9 cellular contexts compared by ENCODE assay signal in the genomic region with DNA sequence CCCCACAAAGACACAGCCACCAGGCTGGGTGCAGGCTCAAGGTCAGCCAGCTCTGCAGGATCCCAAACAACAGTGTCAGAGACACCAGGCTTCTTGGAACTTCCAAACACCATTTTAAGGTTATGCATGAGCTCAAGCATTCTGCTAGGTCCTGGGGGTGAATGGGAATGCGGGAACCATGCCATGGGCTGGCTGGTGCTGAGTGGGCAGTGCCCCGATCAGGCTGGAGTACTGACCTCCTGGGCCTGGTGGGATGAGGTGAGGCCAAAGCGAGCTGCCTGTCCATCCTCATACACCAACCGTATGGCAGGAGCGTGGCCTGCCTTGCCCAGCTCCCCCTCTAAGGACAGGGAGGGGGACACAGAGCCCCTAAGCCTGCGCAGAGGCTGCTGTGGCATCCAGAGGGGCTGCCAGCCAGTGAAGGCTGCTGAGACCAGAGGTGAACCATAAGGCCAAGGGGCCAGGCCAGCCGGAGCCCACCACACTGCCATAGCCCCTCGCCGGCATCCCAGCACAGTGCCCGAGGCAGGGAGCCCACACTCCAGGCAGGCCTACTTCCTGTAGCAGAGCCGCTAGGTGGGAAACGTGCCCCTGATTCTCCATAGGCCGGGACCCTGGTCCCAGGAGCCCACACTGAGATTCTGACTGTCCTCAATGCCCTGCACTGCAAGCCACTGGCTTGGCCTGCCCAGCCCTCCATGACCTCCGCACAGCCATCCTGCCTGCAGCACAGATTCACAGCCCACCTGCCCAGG.
DNase-seq lines count a peak whose midpoint lies in the region; ATAC-seq, FAIRE-seq and TF ChIP-seq lines count a peak whose summit lies in the region.
"Had no signal": no experiment of that assay in that cellular context is flagged by ENCODE, and none has a peak within 500 bp of the region (broad histone marks: within the 10 kb centered on the region; RNA-seq: fewer than 3 reads in every experiment).

No MANE protein-coding gene starts in this region.

- CTCF ChIA-PET in activated CD8-positive, alpha-beta memory T cell treated with anti-CD3 and anti-CD28 coated beads, Interleukin-2, amount 10 ng/mL, durations not matched to agents 7 days and 5 days (lab: Charles Lee), result interaction anchor here (0.7 to 2.9 kb wide), 10 partner anchors 14 to 131 kb away, joined by 3 to 18 read pairs (median 6); no protein-coding TSS in a partner anchor

- TF ChIP-seq CTCF in colonic mucosa (IDR thresholded peaks at IDR 0.05) (no peak), upper lobe of left lung (IDR thresholded peaks at IDR 0.05) (no peak)

- H3K9ac ChIP-seq in colonic mucosa (ENCODE audit: low read depth in 2 of 2, low read length in 2 of 2), result peak overlapping the region; percentile 44 to 72
- peak overlapping the region; percentile 7 for H3K9ac ChIP-seq in mucosa of stomach (ENCODE audit: low read length)

- peak overlapping the region; percentile 97 for H3K27ac Mint-ChIP-seq in activated CD8-positive, alpha-beta memory T cell treated with anti-CD3 and anti-CD28 coated beads, Interleukin-2, amount 10 ng/mL, durations not matched to agents 7 days and 5 days

- no peak overlapping the region for H3K4me3 ChIP-seq in colonic mucosa
- no peak overlapping the region for H3K4me3 ChIP-seq in mucosa of stomach (ENCODE audit: low read length)
- peak overlapping the region in 1 of 4 donors; percentile 31 for H3K4me3 ChIP-seq in upper lobe of left lung
- H3K4me3 ChIP-seq: mucosa of descending colon had no signal

- H3K36me3 ChIP-seq in colonic mucosa (no peaks in the 10 kb centered on the region), mucosa of stomach (ENCODE audit: control insufficient read depth, insufficient read depth, low read length) (no peaks in the 10 kb centered on the region), upper lobe of left lung (no peaks in the 10 kb centered on the region)

- no peak for ATAC-seq in activated CD8-positive, alpha-beta memory T cell treated with anti-CD3 and anti-CD28 coated beads, Interleukin-2, amount 10 ng/mL, durations not matched to agents 7 days and 5 days
- no peak for ATAC-seq in upper lobe of left lung (ENCODE audit: low FRiP score in 2 of 2)
- no peak for ATAC-seq in GM19395 (IDR thresholded peaks at IDR 0.05; ENCODE audit: unreplicated experiment)

- FAIRE-seq in frontal cortex (lab: Jason Lieb, UNC), result no peak
- FAIRE-seq in GM12892 (lab: Jason Lieb, UNC), result no peak

- peak; percentile 41 for DNase-seq in activated CD8-positive, alpha-beta memory T cell treated with anti-CD3 and anti-CD28 coated beads, Interleukin-2, amount 10 ng/mL, durations not matched to agents 7 days and 5 days
- no peak for DNase-seq in activated CD8-positive, alpha-beta memory T cell treated with anti-CD3 and anti-CD28 coated beads, Interleukin-2, amount 50 U/mL, for 4 hours
- DNase-seq in colonic mucosa (no peak), upper lobe of left lung (peak in 1 of 2 donors; percentile 74), frontal cortex (ENCODE audit: low spot score in 2 of 2) (no peak), GM12892 (ENCODE audit: insufficient read length) (no peak)

- no peaks in the 10 kb centered on the region for H3K9me3 Mint-ChIP-seq in activated CD8-positive, alpha-beta memory T cell treated with anti-CD3 and anti-CD28 coated beads, Interleukin-2, amount 10 ng/mL, durations not matched to agents 7 days and 5 days (ENCODE audit: low read depth)

- no peak for TF ChIP-seq EP300 in upper lobe of left lung (IDR thresholded peaks at IDR 0.05)

- H3K27ac ChIP-seq in colonic mucosa (peak overlapping the region; percentile 92), upper lobe of left lung (peak overlapping the region; percentile 80 to 93 (median 90))

- peaks cover 44% of the 10 kb centered on the region for H3K4me1 ChIP-seq in colonic mucosa
- H3K4me1 ChIP-seq in mucosa of stomach (ENCODE audit: control insufficient read depth, insufficient read depth, low read length), result peaks cover 69% of the 10 kb centered on the region
- H3K4me1 ChIP-seq in upper lobe of left lung, result peaks cover 54 to 69% (median 65%) of the 10 kb centered on the region in 4 donors

- H3K9me3 ChIP-seq in colonic mucosa, result no peaks in the 10 kb centered on the region
- H3K9me3 ChIP-seq in mucosa of stomach (ENCODE audit: control insufficient read depth, low read length), result no peaks in the 10 kb centered on the region
- H3K9me3 ChIP-seq in upper lobe of left lung, result no peaks in the 10 kb centered on the region
- H3K9me3 ChIP-seq: mucosa of descending colon had no signal

- H3K27me3 Mint-ChIP-seq in activated CD8-positive, alpha-beta memory T cell treated with anti-CD3 and anti-CD28 coated beads, Interleukin-2, amount 10 ng/mL, durations not matched to agents 7 days and 5 days, result peaks cover 2% of the 10 kb centered on the region

- H3K4me3 Mint-ChIP-seq in activated CD8-positive, alpha-beta memory T cell treated with anti-CD3 and anti-CD28 coated beads, Interleukin-2, amount 10 ng/mL, durations not matched to agents 7 days and 5 days, result peak overlapping the region; percentile 90

- intact Hi-C loops in colonic mucosa (cut with DNase I), result no loop called here

- peaks cover 81% of the 10 kb centered on the region for H3K4me1 Mint-ChIP-seq in activated CD8-positive, alpha-beta memory T cell treated with anti-CD3 and anti-CD28 coated beads, Interleukin-2, amount 10 ng/mL, durations not matched to agents 7 days and 5 days

- H3K27me3 ChIP-seq in colonic mucosa, result no peaks in the 10 kb centered on the region
- no peaks in the 10 kb centered on the region for H3K27me3 ChIP-seq in mucosa of stomach (ENCODE audit: control insufficient read depth, insufficient read depth, low read length)
- no peaks in the 10 kb centered on the region for H3K27me3 ChIP-seq in upper lobe of left lung

- WGBS in upper lobe of left lung, 2 donors, result 93 to 100% methylated on average over 2 to 13 of the region's 14 CpGs

- peaks cover 9% of the 10 kb centered on the region for H3K36me3 Mint-ChIP-seq in activated CD8-positive, alpha-beta memory T cell treated with anti-CD3 and anti-CD28 coated beads, Interleukin-2, amount 10 ng/mL, durations not matched to agents 7 days and 5 days

- no peak for TF ChIP-seq POLR2A in upper lobe of left lung (IDR thresholded peaks at IDR 0.05)
- no peak for TF ChIP-seq POLR2A in GM12892 (IDR thresholded peaks at IDR 0.05; ENCODE audit: low read depth, low read length)
